Comparison of ENCODE assay signal across 13 cellular contexts in genomic region chr3:139117136-139117675, GRCh38.
A peak's percentile ranks its signal among the peaks of the same experiment; 100 is the strongest.
DNase-seq lines count a peak whose midpoint lies in the region; ATAC-seq, FAIRE-seq and TF ChIP-seq lines count a peak whose summit lies in the region.
"Had no signal": no experiment of that assay in that cellular context is flagged by ENCODE, and none has a peak within 500 bp of the region (broad histone marks: within the 10 kb centered on the region; RNA-seq: fewer than 3 reads in every experiment).

No MANE protein-coding gene starts in this region.

- no peak for FAIRE-seq in kidney (lab: Jason Lieb, UNC)
- FAIRE-seq: islet of Langerhans had no signal

- TF ChIP-seq CTCF in 22Rv1 (IDR thresholded peaks at IDR 0.05) (no peak), foreskin fibroblast (IDR thresholded peaks at IDR 0.05; ENCODE audit: low read depth, low read length) (no peak), kidney (IDR thresholded peaks at IDR 0.05; ENCODE audit: borderline replicate concordance, extremely low read depth, insufficient read depth) (no peak), left ventricle myocardium inferior (IDR thresholded peaks at IDR 0.05; ENCODE audit: borderline replicate concordance) (no peak)

- intact Hi-C loops in kidney (cut with DNase I) (no loop called here), left ventricle myocardium inferior (cut with micrococcal nuclease) (no loop called here)

- DNase-seq in ELR (ENCODE audit: low read depth) = peak; percentile 59
- no peak for DNase-seq in activated CD8-positive, alpha-beta T cell treated with anti-CD3 and anti-CD28 coated beads, Interleukin-2, amount 10 ng/mL, durations not matched to agents 7 days and 5 days
- DNase-seq in foreskin fibroblast = peak; percentile 62 to 77
- DNase-seq in kidney = no peak
- DNase-seq in amniotic stem cell (lab: John Stamatoyannopoulos, UW) = no peak
- DNase-seq in left ventricle myocardium inferior = no peak
- DNase-seq in COR-L47 (lab: John Stamatoyannopoulos, UW) = no peak
- DNase-seq: erythroblast, NCI-H2081, nephron progenitor cell had no signal

- no peaks in the 10 kb centered on the region for H3K4me1 ChIP-seq in kidney (ENCODE audit: control insufficient read depth in 1 of 2, insufficient read depth in 1 of 2, low read depth in 1 of 2, low read length in 2 of 2)
- peaks cover 5% of the 10 kb centered on the region for H3K4me1 ChIP-seq in left ventricle myocardium inferior

- no peaks in the 10 kb centered on the region for H3K9me3 Mint-ChIP-seq in activated CD8-positive, alpha-beta T cell treated with anti-CD3 and anti-CD28 coated beads, Interleukin-2, amount 10 ng/mL, durations not matched to agents 7 days and 5 days (ENCODE audit: insufficient read depth)
- H3K9me3 Mint-ChIP-seq: nephron progenitor cell had no signal

- H3K27me3 Mint-ChIP-seq in activated CD8-positive, alpha-beta T cell treated with anti-CD3 and anti-CD28 coated beads, Interleukin-2, amount 10 ng/mL, durations not matched to agents 7 days and 5 days (ENCODE audit: low read depth) = peaks cover 6% of the 10 kb centered on the region

- ATAC-seq in activated CD8-positive, alpha-beta T cell treated with anti-CD3 and anti-CD28 coated beads, Interleukin-2, amount 10 ng/mL, durations not matched to agents 7 days and 5 days = peak; percentile 42

- POLR2A ChIA-PET in activated CD8-positive, alpha-beta T cell treated with anti-CD3 and anti-CD28 coated beads, Interleukin-2, amount 10 ng/mL, durations not matched to agents 7 days and 5 days (lab: Charles Lee) = no interaction called here

- H3K27ac ChIP-seq in 22Rv1 = peak overlapping the region; percentile 92
- no peak overlapping the region for H3K27ac ChIP-seq in kidney (ENCODE audit: low read depth in 2 of 2, low read length in 2 of 2)
- H3K27ac ChIP-seq in left ventricle myocardium inferior (replicated peaks) = no peak overlapping the region
- H3K27ac ChIP-seq: cardiac muscle cell had no signal

- H3K36me3 ChIP-seq in kidney (ENCODE audit: control insufficient read depth in 1 of 2, insufficient read depth in 2 of 2, low read length in 2 of 2) (no peaks in the 10 kb centered on the region), left ventricle myocardium inferior (no peaks in the 10 kb centered on the region)
- H3K36me3 ChIP-seq: cardiac muscle cell had no signal

- H3K4me3 Mint-ChIP-seq in activated CD8-positive, alpha-beta T cell treated with anti-CD3 and anti-CD28 coated beads, Interleukin-2, amount 10 ng/mL, durations not matched to agents 7 days and 5 days = no peak overlapping the region
- H3K4me3 Mint-ChIP-seq: nephron progenitor cell had no signal

- peaks cover 5% of the 10 kb centered on the region for H3K4me1 Mint-ChIP-seq in activated CD8-positive, alpha-beta T cell treated with anti-CD3 and anti-CD28 coated beads, Interleukin-2, amount 10 ng/mL, durations not matched to agents 7 days and 5 days (ENCODE audit: low read depth)

- no peaks in the 10 kb centered on the region for H3K9me3 ChIP-seq in kidney (ENCODE audit: control insufficient read depth in 1 of 2, low read length in 2 of 2)
- no peaks in the 10 kb centered on the region for H3K9me3 ChIP-seq in left ventricle myocardium inferior (replicated peaks)

- H3K27ac Mint-ChIP-seq in activated CD8-positive, alpha-beta T cell treated with anti-CD3 and anti-CD28 coated beads, Interleukin-2, amount 10 ng/mL, durations not matched to agents 7 days and 5 days = no peak overlapping the region
- H3K27ac Mint-ChIP-seq: nephron progenitor cell had no signal

- H3K9ac ChIP-seq in kidney (ENCODE audit: low read length in 2 of 2) = no peak overlapping the region

- H3K27me3 ChIP-seq in left ventricle myocardium inferior (ENCODE audit: low read depth) = peaks cover 3% of the 10 kb centered on the region

- H3K36me3 Mint-ChIP-seq in activated CD8-positive, alpha-beta T cell treated with anti-CD3 and anti-CD28 coated beads, Interleukin-2, amount 10 ng/mL, durations not matched to agents 7 days and 5 days (ENCODE audit: low read depth) = no peaks in the 10 kb centered on the region

- CTCF ChIA-PET in activated CD8-positive, alpha-beta T cell treated with anti-CD3 and anti-CD28 coated beads, Interleukin-2, amount 10 ng/mL, durations not matched to agents 7 days and 5 days (lab: Charles Lee) = interaction anchor here (1.1 kb wide), 1 partner anchor 213 kb away, joined by 3 read pairs; no protein-coding TSS in a partner anchor

- no peak overlapping the region for H3K4me3 ChIP-seq in foreskin fibroblast (ENCODE audit: low read depth in 1 of 2, low read length in 2 of 2)
- no peak overlapping the region for H3K4me3 ChIP-seq in kidney (ENCODE audit: low read length in 2 of 2)
- no peak overlapping the region for H3K4me3 ChIP-seq in left ventricle myocardium inferior
- H3K4me3 ChIP-seq: cardiac muscle cell had no signal

Comparison
In these comparisons a context has a peak if more than half of its experiments do, and no peak if none do; other contexts are left out.
1. DNase-seq: peak in ELR (single experiment) and foreskin fibroblast (2 of 2); none in activated CD8-positive, alpha-beta T cell treated with anti-CD3 and anti-CD28 coated beads, Interleukin-2, amount 10 ng/mL, durations not matched to agents 7 days and 5 days (single experiment), kidney (single experiment), amniotic stem cell (single experiment), left ventricle myocardium inferior (single experiment) and COR-L47 (single experiment).